9 cellular contexts compared by ENCODE assay signal in genomic region chr17:48492401-48493298, GRCh38. TPM values are rescaled to one million over a fixed set of nuclear protein-coding genes. Genes with fewer than 3 reads are reported as not detected.
DNase-seq lines count a peak whose midpoint lies in the region; ATAC-seq, FAIRE-seq and TF ChIP-seq lines count a peak whose summit lies in the region.
"Had no signal": no experiment of that assay in that cellular context is flagged by ENCODE, and none has a peak within 500 bp of the region (broad histone marks: within the 10 kb centered on the region; RNA-seq: fewer than 3 reads in every experiment).

No MANE protein-coding gene starts in this region.

- TF ChIP-seq EP300 in suprapubic skin (IDR thresholded peaks at IDR 0.05), result no peak

- H3K27ac ChIP-seq in PC-3 (ENCODE audit: low read length) (no peak overlapping the region), suprapubic skin (no peak overlapping the region)

- H3K9ac ChIP-seq in PC-3 (ENCODE audit: low read length), result peak overlapping the region; percentile 29

- peaks cover 3% of the 10 kb centered on the region for H3F3A ChIP-seq in PC-3 (ENCODE audit: low read length, unreplicated experiment)

- no peak overlapping the region for H3K27ac Mint-ChIP-seq in activated T-cell treated with anti-CD3 and anti-CD28 coated beads, Interleukin-2, amount 50 U/mL, for 72 hours
- H3K27ac Mint-ChIP-seq in neural crest cell (ENCODE audit: unreplicated experiment), result no peak overlapping the region

- CTCF ChIA-PET in PC-3 (lab: Charles Lee), result interaction anchor here (0.5 to 1.9 kb wide), 4 partner anchors 9 to 277 kb away, joined by 3 to 7 read pairs (median 3); no protein-coding TSS in a partner anchor

- no peak for TF ChIP-seq POLR2A in suprapubic skin (IDR thresholded peaks at IDR 0.05)

- DNase-seq in D721Med (ENCODE audit: insufficient read length, low spot score) (no peak), PC-3 (peak; percentile 77), fibroblast of the aortic adventitia (ENCODE audit: low read depth) (peak; percentile 76), neural crest cell (ENCODE audit: low read depth, low spot score) (peak; percentile 52), suprapubic skin (ENCODE audit: low spot score in 2 of 2) (peak; percentile 80 to 85)
- DNase-seq in activated T-cell treated with anti-CD3 and anti-CD28 coated beads, Interleukin-2, amount 50 U/mL, for 72 hours, result peak; percentile 72 to 81

- H2AFZ ChIP-seq in PC-3 (ENCODE audit: low read length), result peak overlapping the region; percentile 82

- no peaks in the 10 kb centered on the region for H3K27me3 ChIP-seq in PC-3 (ENCODE audit: low read length)
- no peaks in the 10 kb centered on the region for H3K27me3 ChIP-seq in suprapubic skin

- WGBS in suprapubic skin, result 11% methylated on average over 41 of the region's 53 CpGs

- H3K4me2 ChIP-seq in PC-3 (ENCODE audit: low read length), result peak overlapping the region; percentile 73

- no peaks in the 10 kb centered on the region for H3K9me2 ChIP-seq in PC-3 (replicated peaks; ENCODE audit: low read length)

- no peaks in the 10 kb centered on the region for H3K36me3 Mint-ChIP-seq in activated T-cell treated with anti-CD3 and anti-CD28 coated beads, Interleukin-2, amount 50 U/mL, for 72 hours (ENCODE audit: insufficient read depth in 2 of 2)
- H3K36me3 Mint-ChIP-seq in neural crest cell (ENCODE audit: low read depth), result no peaks in the 10 kb centered on the region

- H3K4me3 ChIP-seq in PC-3 (ENCODE audit: low read length) (peak overlapping the region; percentile 44), fibroblast of the aortic adventitia (ENCODE audit: low read depth, low read length) (peak overlapping the region; percentile 53), suprapubic skin (peak overlapping the region; percentile 43)

- no peaks in the 10 kb centered on the region for H3K79me2 ChIP-seq in PC-3 (ENCODE audit: low read length)

- H3K4me1 Mint-ChIP-seq in activated T-cell treated with anti-CD3 and anti-CD28 coated beads, Interleukin-2, amount 50 U/mL, for 72 hours (ENCODE audit: low read depth), result peaks cover 25% of the 10 kb centered on the region
- H3K4me1 Mint-ChIP-seq in neural crest cell, result no peaks in the 10 kb centered on the region

- peak overlapping the region; percentile 66 to 82 for H3K4me3 Mint-ChIP-seq in activated T-cell treated with anti-CD3 and anti-CD28 coated beads, Interleukin-2, amount 50 U/mL, for 72 hours
- no peak overlapping the region for H3K4me3 Mint-ChIP-seq in neural crest cell

- POLR2A ChIA-PET in PC-3 (lab: Charles Lee; ENCODE audit: unreplicated experiment), result interaction anchor here (0.6 to 0.7 kb wide), 2 partner anchors 111 to 185 kb away, joined by 3 to 7 read pairs; no protein-coding TSS in a partner anchor

- H4K20me1 ChIP-seq in PC-3 (ENCODE audit: low read length), result no peaks in the 10 kb centered on the region

- intact Hi-C loops in PC-3 (cut with micrococcal nuclease), result loop anchor here (2.0 kb wide), 2 partner anchors 36 to 140 kb away; no protein-coding TSS in a partner anchor

- H3K9me3 Mint-ChIP-seq in activated T-cell treated with anti-CD3 and anti-CD28 coated beads, Interleukin-2, amount 50 U/mL, for 72 hours, result no peaks in the 10 kb centered on the region
- H3K9me3 Mint-ChIP-seq in neural crest cell, result no peaks in the 10 kb centered on the region

- ATAC-seq in HG02981 (IDR thresholded peaks at IDR 0.05; ENCODE audit: unreplicated experiment), result peak; percentile 50
- peak; percentile 91 for ATAC-seq in PC-3
- peak; percentile 94 to 96 for ATAC-seq in activated T-cell treated with anti-CD3 and anti-CD28 coated beads, Interleukin-2, amount 50 U/mL, for 72 hours (replicated peaks in 1 of 2)
- no peak for ATAC-seq in GM21737 (IDR thresholded peaks at IDR 0.05; ENCODE audit: unreplicated experiment)

- peaks cover 29% of the 10 kb centered on the region for H3K27me3 Mint-ChIP-seq in activated T-cell treated with anti-CD3 and anti-CD28 coated beads, Interleukin-2, amount 50 U/mL, for 72 hours (ENCODE audit: low read depth)
- H3K27me3 Mint-ChIP-seq in neural crest cell (ENCODE audit: low read depth), result peaks cover 94% of the 10 kb centered on the region

- BruUV-seq in PC-3 (replicated peaks; lab: Mats Ljungman, UMichigan), result no TSS peak

- H3K4me1 ChIP-seq in PC-3 (ENCODE audit: insufficient read depth, low read length) (peaks cover 58% of the 10 kb centered on the region), suprapubic skin (peaks cover 12% of the 10 kb centered on the region)

- H3K36me3 ChIP-seq in PC-3 (ENCODE audit: low read depth, low read length), result no peaks in the 10 kb centered on the region
- H3K36me3 ChIP-seq in suprapubic skin, result no peaks in the 10 kb centered on the region

- TF ChIP-seq CTCF in D721Med (IDR thresholded peaks at IDR 0.05; ENCODE audit: insufficient read depth, missing control alignments), result peak; percentile 38
- TF ChIP-seq CTCF in PC-3 (conservative IDR thresholded peaks at IDR 0.05; ENCODE audit: low read depth, low read length), result peak; percentile 94
- peak; percentile 75 for TF ChIP-seq CTCF in fibroblast of the aortic adventitia (IDR thresholded peaks at IDR 0.05; ENCODE audit: insufficient read depth, low read length)
- peak; percentile 80 for TF ChIP-seq CTCF in neural crest cell (conservative IDR thresholded peaks at IDR 0.05)
- TF ChIP-seq CTCF in suprapubic skin (IDR thresholded peaks at IDR 0.05), result peak; percentile 83 to 87

- H3K9me3 ChIP-seq in PC-3 (ENCODE audit: low read length) (no peaks in the 10 kb centered on the region), suprapubic skin (no peaks in the 10 kb centered on the region)

- no peak for FAIRE-seq in D721Med (lab: Jason Lieb, UNC)

RNA-seq across cellular contexts. Expression of gene HOXB1, which starts 38.2 kb away (rescaled TPM):
- total RNA-seq in PC-3 (2014; rRNA removed) (not detected in 2 replicates), fibroblast of the aortic adventitia (ENCODE audit: low replicate concordance) (not detected in 2 replicates), neural crest cell (2.7 and 3.6 TPM in 2 replicates), suprapubic skin (not detected)
- total RNA-seq in activated T-cell treated with anti-CD3 and anti-CD28 coated beads, Interleukin-2, amount 50 U/mL, for 72 hours, result not detected
- total RNA-seq: T-helper 2 cell treated with Interferon-gamma antibody and Interleukin-4, amounts not matched to agents 100 ng/mL and 5 ng/mL, for 36 hours had no signal

RNA-seq across cellular contexts. Expression of gene HOXB2, which starts 52.3 kb away (rescaled TPM):
- 1.1 TPM in 1 of 2 replicates, not detected in the other for total RNA-seq in PC-3 (2014; rRNA removed)
- total RNA-seq in activated T-cell treated with anti-CD3 and anti-CD28 coated beads, Interleukin-2, amount 50 U/mL, for 72 hours, result 10 to 100 TPM; 18.1 to 37.7 TPM
- 1.5 and 9.0 TPM in 2 replicates for total RNA-seq in fibroblast of the aortic adventitia (ENCODE audit: low replicate concordance)
- 60.0 and 60.9 TPM in 2 replicates for total RNA-seq in neural crest cell
- total RNA-seq in suprapubic skin, result 10 to 100 TPM in 2 of 4 donors, 1 to 10 TPM in 2; 8.4 to 13.6 (median 9.9) TPM

Comparison
In these comparisons a context has a peak if more than half of its experiments do, and no peak if none do; other contexts are left out.
1. CTCF ChIP-seq: peak in every context shown above with its lines; median percentile 94 in PC-3; 85 in suprapubic skin; 80 in neural crest cell; 75 in fibroblast of the aortic adventitia; 38 in D721Med.